ENCODE assay signal across 2 cellular contexts in genomic region chr11:14258177-14258935, GRCh38.
TF ChIP-seq lines count a peak whose summit lies in the region.

No MANE protein-coding gene starts in this region.

TF ChIP-seq in K562, 482 proteins besides CTCF, POLR2A, EP300 and RAD21:
- TF ChIP-seq MNT (conservative IDR thresholded peaks at IDR 0.05) (no peak), CEBPB (tag; IDR thresholded peaks at IDR 0.05) (peak; percentile 38; the same call in 1 of the 2 replicates), ETV5 (CRISPR knock-in tag; IDR thresholded peaks at IDR 0.05; ENCODE audit: low read depth) (no peak), NR2C2 (CRISPR knock-in tag; IDR thresholded peaks at IDR 0.05) (no peak), NR2C2 (tag; IDR thresholded peaks at IDR 0.05) (peak; percentile 39; the same call in 1 of the 2 replicates), FOSL1 (tag; conservative IDR thresholded peaks at IDR 0.05) (peak; percentile 64), MECOM (CRISPR knock-in tag; IDR thresholded peaks at IDR 0.05) (no peak), ZBTB17 (CRISPR knock-in tag; IDR thresholded peaks at IDR 0.05) (no peak), ZNF143 (CRISPR knock-in tag; IDR thresholded peaks at IDR 0.05) (no peak), MBD1 (CRISPR knock-in tag; IDR thresholded peaks at IDR 0.05) (no peak), NR2C1 (IDR thresholded peaks at IDR 0.05) (no peak), NR2C1 (tag; IDR thresholded peaks at IDR 0.05) (0 out of 2 replicates have a peak, but pooled peaks have one; percentile 22), ZNF12 (CRISPR knock-in tag; IDR thresholded peaks at IDR 0.05) (no peak), CEBPG (CRISPR knock-in tag; IDR thresholded peaks at IDR 0.05) (no peak), CEBPG (tag; conservative IDR thresholded peaks at IDR 0.05 in 1 of 2, IDR thresholded peaks at IDR 0.05 in 1 of 2) (peak in 1 of 2 experiments; percentile 71; a peak in 2 of 4 replicates), IRF1 (CRISPR knock-in tag; IDR thresholded peaks at IDR 0.05; ENCODE audit: borderline replicate concordance) (no peak), PRDM10 (IDR thresholded peaks at IDR 0.05; ENCODE audit: partially characterized antibody) (no peak), CBX3 (IDR thresholded peaks at IDR 0.05; ENCODE audit: borderline replicate concordance in 1 of 2, low read length in 2 of 2) (no peak), KDM1A (IDR thresholded peaks at IDR 0.05) (peak in 1 of 2 experiments; percentile 45; a peak in 2 of 4 replicates)

TF ChIP-seq in liver, 16 proteins besides CTCF, POLR2A, EP300 and RAD21 (continued from another document):
- TF ChIP-seq ZBTB33 (IDR thresholded peaks at IDR 0.05) (no peak), SP1 (IDR thresholded peaks at IDR 0.05) (peak; percentile 64), NR2F2 (IDR thresholded peaks at IDR 0.05) (peak; percentile 77), FOXA1 (IDR thresholded peaks at IDR 0.05) (no peak), REST (IDR thresholded peaks at IDR 0.05) (no peak), RXRA (IDR thresholded peaks at IDR 0.05) (peak; percentile 84 to 86), ATF3 (IDR thresholded peaks at IDR 0.05) (peak; percentile 73), JUND (IDR thresholded peaks at IDR 0.05) (peak; percentile 80 to 89), EGR1 (IDR thresholded peaks at IDR 0.05; ENCODE audit: low read depth in 2 of 2) (no peak), HNF4A (conservative IDR thresholded peaks at IDR 0.05) (peak; percentile 92 to 95), FOXA2 (IDR thresholded peaks at IDR 0.05) (no peak)
TF ChIP-seq in liver: peak in this region for 7.
